Comparison of ENCODE assay signal across 15 cellular contexts in the genomic region with DNA sequence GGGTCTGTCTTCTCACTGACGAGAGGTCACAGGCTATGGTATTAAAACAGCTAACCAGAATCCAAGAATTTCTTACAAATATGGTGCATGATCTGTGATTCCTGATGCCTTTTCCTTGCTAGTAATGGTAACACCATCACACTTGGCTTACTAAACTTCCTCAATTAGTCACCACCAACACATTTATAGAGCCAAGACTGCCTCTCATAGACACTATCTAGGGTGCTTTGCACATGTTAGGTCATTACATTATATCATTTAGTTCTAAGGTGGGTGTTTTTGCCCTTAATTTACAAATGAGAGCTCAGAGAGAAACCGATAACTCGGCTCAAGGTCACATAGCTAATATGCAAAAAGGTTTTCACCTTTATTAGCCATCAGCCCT. TPM values are rescaled to one million over a fixed set of nuclear protein-coding genes. Genes with fewer than 3 reads are reported as not detected.
DNase-seq lines count a peak whose midpoint lies in the region; ATAC-seq, FAIRE-seq and TF ChIP-seq lines count a peak whose summit lies in the region.
"Had no signal": no experiment of that assay in that cellular context is flagged by ENCODE, and none has a peak within 500 bp of the region (broad histone marks: within the 10 kb centered on the region; RNA-seq: fewer than 3 reads in every experiment).

No MANE protein-coding gene starts in this region.

- no peak for TF ChIP-seq POLR2A in H54 (IDR thresholded peaks at IDR 0.05; ENCODE audit: low read depth, low read length)

- POLR2A ChIA-PET in activated CD4-positive, alpha-beta T cell treated with anti-CD3 and anti-CD28 coated beads, Interleukin-2, amount 10 ng/mL, durations not matched to agents 7 days and 5 days (lab: Charles Lee), result no interaction called here

- H3K27ac Mint-ChIP-seq in activated CD4-positive, alpha-beta T cell treated with anti-CD3 and anti-CD28 coated beads, Interleukin-2, amount 10 ng/mL, durations not matched to agents 7 days and 5 days, result peak overlapping the region; percentile 99
- peak overlapping the region; percentile 59 for H3K27ac Mint-ChIP-seq in dendritic cell treated with granulocyte-macrophage colony-stimulating factor and Interleukin-4, amounts not matched to agents 40 ng/mL and 50 ng/mL, for 4 days

- no peak overlapping the region for H3K4me3 Mint-ChIP-seq in activated CD4-positive, alpha-beta T cell treated with anti-CD3 and anti-CD28 coated beads, Interleukin-2, amount 10 ng/mL, durations not matched to agents 7 days and 5 days
- no peak overlapping the region for H3K4me3 Mint-ChIP-seq in dendritic cell treated with granulocyte-macrophage colony-stimulating factor and Interleukin-4, amounts not matched to agents 40 ng/mL and 50 ng/mL, for 4 days

- H3K4me3 ChIP-seq in OCI-LY3 (ENCODE audit: low read length), result peak overlapping the region; percentile 45
- H3K4me3 ChIP-seq: SJSA1 had no signal

- no peak for DNase-seq in activated CD4-positive, alpha-beta T cell treated with anti-CD3 and anti-CD28 coated beads, Interleukin-2, amount 10 ng/mL, durations not matched to agents 7 days and 5 days
- no peak for DNase-seq in activated CD4-positive, alpha-beta T cell treated with anti-CD3 and anti-CD28 coated beads, Interleukin-2, amount 50 U/mL, for 4 hours
- DNase-seq in renal cortical epithelial cell (ENCODE audit: low read depth) (peak; percentile 36), H54 (ENCODE audit: insufficient read length, low spot score) (no peak)
- DNase-seq in stimulated activated CD4-positive, alpha-beta T cell treated with anti-CD3 and anti-CD28 coated beads, Interleukin-12 subunit alpha, Interleukin-12 subunit beta, amount 100 ng/mL, for 4 hours, result no peak
- DNase-seq: activated CD4-positive, CD25-positive, alpha-beta regulatory T cell treated with anti-CD3 and anti-CD28 coated beads, Interleukin-2, amount 50 U/mL, for 72 hours; activated gamma-delta T cell treated with Interleukin-2 at 50 U/mL for 16 hours; mesenchymal stem cell; NCI-H2029 treated with DMSO at 0.1 percent for 48 hours; NCI-H748 treated with DMSO at 0.1 percent for 48 hours had no signal

- peaks cover 88% of the 10 kb centered on the region for H4K20me1 ChIP-seq in OCI-LY3 (ENCODE audit: insufficient read depth, low read length)

- H3K9ac ChIP-seq in OCI-LY3 (ENCODE audit: low read length), result peak overlapping the region; percentile 40; the same call in 1 of the 2 replicates
- H3K9ac ChIP-seq: KMS-11 had no signal

- H3K27me3 Mint-ChIP-seq in activated CD4-positive, alpha-beta T cell treated with anti-CD3 and anti-CD28 coated beads, Interleukin-2, amount 10 ng/mL, durations not matched to agents 7 days and 5 days, result no peaks in the 10 kb centered on the region
- peaks cover 23% of the 10 kb centered on the region for H3K27me3 Mint-ChIP-seq in dendritic cell treated with granulocyte-macrophage colony-stimulating factor and Interleukin-4, amounts not matched to agents 40 ng/mL and 50 ng/mL, for 4 days

- H3K79me2 ChIP-seq in OCI-LY3 (ENCODE audit: low read length), result peaks cover 99% of the 10 kb centered on the region

- peaks cover 67% of the 10 kb centered on the region for H3K4me1 ChIP-seq in OCI-LY3 (ENCODE audit: low read length)

- H3K4me2 ChIP-seq in OCI-LY3 (ENCODE audit: low read length), result peak overlapping the region; percentile 99
- H3K4me2 ChIP-seq: KMS-11 had no signal

- peaks cover 87% of the 10 kb centered on the region for H3K4me1 Mint-ChIP-seq in activated CD4-positive, alpha-beta T cell treated with anti-CD3 and anti-CD28 coated beads, Interleukin-2, amount 10 ng/mL, durations not matched to agents 7 days and 5 days
- peaks cover 68% of the 10 kb centered on the region for H3K4me1 Mint-ChIP-seq in dendritic cell treated with granulocyte-macrophage colony-stimulating factor and Interleukin-4, amounts not matched to agents 40 ng/mL and 50 ng/mL, for 4 days (ENCODE audit: low read depth)

- CTCF ChIA-PET in activated CD4-positive, alpha-beta T cell treated with anti-CD3 and anti-CD28 coated beads, Interleukin-2, amount 10 ng/mL, durations not matched to agents 7 days and 5 days (lab: Charles Lee), result interaction anchor here (1.2 to 13.3 kb wide), 5 partner anchors 10 to 43 kb away, joined by 3 to 152 read pairs (median 8); a partner anchor contains a TSS

- no peak for FAIRE-seq in H54 (lab: Jason Lieb, UNC)

- peaks cover 36% of the 10 kb centered on the region for H3K36me3 ChIP-seq in OCI-LY3 (replicated peaks; ENCODE audit: low read depth, low read length)
- H3K36me3 ChIP-seq: SJSA1 had no signal

- intact Hi-C loops in dendritic cell treated with granulocyte-macrophage colony-stimulating factor and Interleukin-4, amounts not matched to agents 40 ng/mL and 50 ng/mL, for 4 days (cut with micrococcal nuclease), result no loop called here

- peaks cover 35% of the 10 kb centered on the region for H3K36me3 Mint-ChIP-seq in activated CD4-positive, alpha-beta T cell treated with anti-CD3 and anti-CD28 coated beads, Interleukin-2, amount 10 ng/mL, durations not matched to agents 7 days and 5 days (ENCODE audit: low read depth)
- no peaks in the 10 kb centered on the region for H3K36me3 Mint-ChIP-seq in dendritic cell treated with granulocyte-macrophage colony-stimulating factor and Interleukin-4, amounts not matched to agents 40 ng/mL and 50 ng/mL, for 4 days (ENCODE audit: low read depth)

- no peaks in the 10 kb centered on the region for H3K9me3 Mint-ChIP-seq in activated CD4-positive, alpha-beta T cell treated with anti-CD3 and anti-CD28 coated beads, Interleukin-2, amount 10 ng/mL, durations not matched to agents 7 days and 5 days
- no peaks in the 10 kb centered on the region for H3K9me3 Mint-ChIP-seq in dendritic cell treated with granulocyte-macrophage colony-stimulating factor and Interleukin-4, amounts not matched to agents 40 ng/mL and 50 ng/mL, for 4 days

- no peak for ATAC-seq in HG03439 (IDR thresholded peaks at IDR 0.05; ENCODE audit: unreplicated experiment)

- H3K27ac ChIP-seq in OCI-LY3 (ENCODE audit: low read length), result peak overlapping the region; percentile 56
- H3K27ac ChIP-seq: KMS-11, SJSA1 had no signal

- no peak for TF ChIP-seq CTCF in OCI-LY3 (IDR thresholded peaks at IDR 0.05; ENCODE audit: low read depth, low read length)

- no peaks in the 10 kb centered on the region for H3K27me3 ChIP-seq in OCI-LY3 (ENCODE audit: low read depth, low read length)
- H3K27me3 ChIP-seq: SJSA1 had no signal

- no peaks in the 10 kb centered on the region for H3K9me3 ChIP-seq in OCI-LY3 (ENCODE audit: insufficient read depth, low read length)

- H2AFZ ChIP-seq in OCI-LY3 (ENCODE audit: low read depth, low read length), result no peak overlapping the region

RNA-seq across cellular contexts. Expression of a gene that starts 8.7 kb away (rescaled TPM):
- 100 to 1,000 TPM; 104 to 107 TPM for total RNA-seq in activated CD4-positive, alpha-beta T cell treated with anti-CD3 and anti-CD28 coated beads, Interleukin-2, amount 10 ng/mL, durations not matched to agents 7 days and 5 days
- total RNA-seq in renal cortical epithelial cell, result 1.3 and 1.4 TPM in 2 replicates

Comparison
In these comparisons a context has a peak if more than half of its experiments do, and no peak if none do; other contexts are left out.
1. RNA of a gene that starts 8.7 kb away (total RNA-seq): 104 to 107 TPM in activated CD4-positive, alpha-beta T cell treated with anti-CD3 and anti-CD28 coated beads, Interleukin-2, amount 10 ng/mL, durations not matched to agents 7 days and 5 days; 1.3 to 1.4 TPM in renal cortical epithelial cell; every median in the first group is over 10 times any median in the second.